ENCODE assay signal across 23 cellular contexts in the genomic region with DNA sequence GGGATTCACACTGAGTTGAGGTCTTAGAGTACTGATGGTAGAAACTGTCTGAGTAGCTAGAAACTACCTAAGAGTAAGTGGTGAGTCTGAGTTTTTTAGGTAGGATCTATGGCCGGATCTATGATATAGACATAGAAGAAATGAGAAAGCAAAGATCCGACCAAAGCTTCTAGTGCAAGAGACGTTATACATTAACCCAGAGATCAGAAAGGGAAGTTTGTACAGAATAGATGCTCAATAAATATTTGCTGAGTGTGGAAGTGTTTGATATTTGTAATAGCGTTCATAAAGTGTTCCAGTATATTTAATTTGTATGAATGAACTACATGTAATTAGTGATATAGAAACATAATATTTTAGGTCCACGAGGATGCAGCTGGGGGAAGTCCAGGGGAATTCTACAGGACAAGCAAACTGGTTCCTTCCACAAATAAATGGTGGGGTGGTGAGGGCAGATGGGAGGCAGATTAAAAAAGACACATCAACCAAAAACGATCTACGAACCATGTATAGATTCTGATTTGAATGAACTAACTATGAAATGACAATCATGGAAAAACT.
"Had no signal": no experiment of that assay in that cellular context is flagged by ENCODE, and none has a peak within 500 bp of the region (broad histone marks: within the 10 kb centered on the region; RNA-seq: fewer than 3 reads in every experiment).

No MANE protein-coding gene starts in this region.

- H3K9ac ChIP-seq: parathyroid adenoma had no signal

- H3K36me3 ChIP-seq: right lobe of liver, spleen had no signal

- H3K27me3 ChIP-seq: hepatocyte, right lobe of liver, spleen had no signal

- FAIRE-seq: kidney had no signal

- ATAC-seq: left cardiac atrium; left ventricle myocardium superior; psoas muscle; stimulated activated naive B cell treated with anti-CD40 and anti-IgM and Interleukin-4, amounts not matched to agents 10 μg/mL and 1 μg/mL and 100 μg/mL, for 72 hours had no signal

- H3K4me3 ChIP-seq: coronary artery, hepatocyte, lung, psoas muscle, right lobe of liver, spleen had no signal

- DNase-seq: effector CD8-positive, alpha-beta T cell; foreskin melanocyte; head of caudate nucleus; kidney; left cardiac atrium; left ventricle myocardium superior; mesenchymal stem cell; midbrain; naive B cell; occipital lobe; psoas muscle; retina; right lobe of liver; spleen; stimulated activated CD4-positive, alpha-beta T cell treated with anti-CD3 and anti-CD28 coated beads, Interleukin-15, amount 100 ng/mL, for 24 hours; stimulated activated CD4-positive, alpha-beta T cell treated with anti-CD3 and anti-CD28 coated beads, Interleukin-1b, Interleukin-23, amount 100 ng/mL, for 48 hours; stimulated activated CD4-positive, alpha-beta T cell treated with anti-CD3 and anti-CD28 coated beads, Interleukin-4, amount 100 ng/mL, for 24 hours; stimulated activated naive B cell treated with anti-CD40 and anti-IgM and Interleukin-4, amounts not matched to agents 10 μg/mL and 1 μg/mL and 100 μg/mL, for 72 hours; trophoblast cell had no signal

- H3K4me2 ChIP-seq: hepatocyte had no signal

- H3K9me3 ChIP-seq: psoas muscle, right lobe of liver, spleen had no signal

- H3K4me1 ChIP-seq: parathyroid adenoma, psoas muscle, right lobe of liver had no signal

- H3K79me2 ChIP-seq: hepatocyte, parathyroid adenoma had no signal

- H2AFZ ChIP-seq: hepatocyte, parathyroid adenoma had no signal

- H3K27ac ChIP-seq: coronary artery, hepatocyte, parathyroid adenoma, psoas muscle, right lobe of liver, spleen had no signal
